Comparison of ENCODE assay signal across 2 cellular contexts in the genomic region with DNA sequence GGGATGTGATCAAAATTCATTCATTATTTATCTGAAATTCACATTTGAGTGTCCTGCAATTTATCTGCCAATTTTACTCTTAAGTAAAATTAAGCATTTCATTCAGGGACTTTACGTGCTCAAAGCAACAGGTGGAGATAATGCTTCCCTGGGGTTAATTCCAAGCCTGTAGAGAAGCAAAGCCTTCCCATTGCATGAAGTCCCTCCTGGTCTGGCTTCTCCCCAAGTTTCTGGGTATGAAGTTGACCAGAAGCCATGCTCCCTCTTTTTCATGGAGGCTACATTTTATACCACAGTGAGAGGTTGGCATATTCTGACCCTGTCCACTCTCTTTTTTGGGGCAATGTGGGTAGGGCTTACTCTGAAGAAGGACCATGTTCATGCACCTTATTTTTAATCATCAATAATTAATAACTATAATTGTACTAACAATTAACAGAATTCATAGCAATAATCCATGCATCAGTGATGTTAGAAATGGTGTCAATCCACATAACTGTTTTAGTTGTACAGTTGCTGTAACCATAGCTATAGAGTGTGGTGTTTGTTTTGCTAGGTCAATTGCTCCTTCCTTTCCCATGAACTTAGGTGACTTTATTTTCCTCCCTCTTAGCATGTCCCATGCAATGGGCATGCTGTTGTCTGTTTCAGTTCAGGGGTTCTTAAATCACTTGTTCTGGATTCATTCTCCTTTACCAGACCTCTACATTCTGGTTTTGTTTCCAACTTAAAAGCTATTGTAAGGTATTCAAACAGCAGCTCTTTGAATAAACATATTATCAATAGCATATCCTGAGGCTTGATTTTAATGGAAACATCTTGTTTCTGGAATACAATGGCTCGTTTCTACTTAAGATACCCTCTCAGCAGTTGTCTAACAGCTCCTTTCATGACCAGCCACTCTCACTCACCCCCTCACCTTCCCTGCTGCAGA.
TF ChIP-seq lines count a peak whose summit lies in the region.

No MANE protein-coding gene starts in this region.

TF ChIP-seq in liver, 16 proteins besides CTCF, POLR2A, EP300 and RAD21 (continued from another document):
- no peak for TF ChIP-seq RXRA (IDR thresholded peaks at IDR 0.05)

TF ChIP-seq in HepG2, 621 proteins besides CTCF, POLR2A, EP300 and RAD21 (continued from another document):
- TF ChIP-seq, protein P1, sequence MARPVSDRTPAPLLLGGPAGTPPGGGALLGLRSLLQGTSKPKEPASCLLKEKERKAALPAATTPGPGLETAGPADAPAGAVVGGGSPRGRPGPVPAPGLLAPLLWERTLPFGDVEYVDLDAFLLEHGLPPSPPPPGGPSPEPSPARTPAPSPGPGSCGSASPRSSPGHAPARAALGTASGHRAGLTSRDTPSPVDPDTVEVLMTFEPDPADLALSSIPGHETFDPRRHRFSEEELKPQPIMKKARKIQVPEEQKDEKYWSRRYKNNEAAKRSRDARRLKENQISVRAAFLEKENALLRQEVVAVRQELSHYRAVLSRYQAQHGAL (CRISPR knock-in tag; IDR thresholded peaks at IDR 0.05; ENCODE audit: not compliant biosample characterization), result no peak
- TF ChIP-seq ETV5 (CRISPR knock-in tag; IDR thresholded peaks at IDR 0.05; ENCODE audit: borderline replicate concordance), result no peak
- no peak for TF ChIP-seq TAF1 (CRISPR knock-in tag; IDR thresholded peaks at IDR 0.05)
- TF ChIP-seq, protein P2, sequence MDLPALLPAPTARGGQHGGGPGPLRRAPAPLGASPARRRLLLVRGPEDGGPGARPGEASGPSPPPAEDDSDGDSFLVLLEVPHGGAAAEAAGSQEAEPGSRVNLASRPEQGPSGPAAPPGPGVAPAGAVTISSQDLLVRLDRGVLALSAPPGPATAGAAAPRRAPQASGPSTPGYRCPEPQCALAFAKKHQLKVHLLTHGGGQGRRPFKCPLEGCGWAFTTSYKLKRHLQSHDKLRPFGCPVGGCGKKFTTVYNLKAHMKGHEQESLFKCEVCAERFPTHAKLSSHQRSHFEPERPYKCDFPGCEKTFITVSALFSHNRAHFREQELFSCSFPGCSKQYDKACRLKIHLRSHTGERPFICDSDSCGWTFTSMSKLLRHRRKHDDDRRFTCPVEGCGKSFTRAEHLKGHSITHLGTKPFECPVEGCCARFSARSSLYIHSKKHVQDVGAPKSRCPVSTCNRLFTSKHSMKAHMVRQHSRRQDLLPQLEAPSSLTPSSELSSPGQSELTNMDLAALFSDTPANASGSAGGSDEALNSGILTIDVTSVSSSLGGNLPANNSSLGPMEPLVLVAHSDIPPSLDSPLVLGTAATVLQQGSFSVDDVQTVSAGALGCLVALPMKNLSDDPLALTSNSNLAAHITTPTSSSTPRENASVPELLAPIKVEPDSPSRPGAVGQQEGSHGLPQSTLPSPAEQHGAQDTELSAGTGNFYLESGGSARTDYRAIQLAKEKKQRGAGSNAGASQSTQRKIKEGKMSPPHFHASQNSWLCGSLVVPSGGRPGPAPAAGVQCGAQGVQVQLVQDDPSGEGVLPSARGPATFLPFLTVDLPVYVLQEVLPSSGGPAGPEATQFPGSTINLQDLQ (CRISPR knock-in tag; IDR thresholded peaks at IDR 0.05), result no peak
- TF ChIP-seq ZNF367 (CRISPR knock-in tag; IDR thresholded peaks at IDR 0.05; ENCODE audit: borderline replicate concordance), result no peak
- TF ChIP-seq, protein P3, sequence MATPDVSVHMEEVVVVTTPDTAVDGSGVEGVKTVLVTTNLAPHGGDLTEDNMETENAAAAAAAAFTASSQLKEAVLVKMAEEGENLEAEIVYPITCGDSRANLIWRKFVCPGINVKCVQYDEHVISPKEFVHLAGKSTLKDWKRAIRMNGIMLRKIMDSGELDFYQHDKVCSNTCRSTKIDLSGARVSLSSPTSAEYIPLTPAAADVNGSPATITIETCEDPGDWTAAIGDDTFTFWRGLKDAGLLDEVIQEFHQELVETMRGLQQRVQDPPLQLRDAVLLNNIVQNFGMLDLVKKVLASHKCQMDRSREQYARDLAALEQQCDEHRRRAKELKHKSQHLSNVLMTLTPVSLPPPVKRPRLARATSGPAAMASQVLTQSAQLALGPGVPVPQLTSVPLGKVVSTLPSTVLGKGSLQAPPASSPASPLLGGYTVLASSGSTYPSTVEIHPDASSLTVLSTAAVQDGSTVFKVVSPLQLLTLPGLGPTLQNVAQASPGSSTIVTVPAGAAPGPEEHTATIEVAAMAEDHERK (CRISPR knock-in tag; IDR thresholded peaks at IDR 0.05; ENCODE audit: low read depth), result no peak
- TF ChIP-seq SPEN (CRISPR knock-in tag; IDR thresholded peaks at IDR 0.05; ENCODE audit: low read depth), result no peak
- TF ChIP-seq ZFP82 (CRISPR knock-in tag; IDR thresholded peaks at IDR 0.05; ENCODE audit: borderline replicate concordance), result no peak
- no peak for TF ChIP-seq ZNF556 (CRISPR knock-in tag; IDR thresholded peaks at IDR 0.05; ENCODE audit: borderline replicate concordance)
- TF ChIP-seq, protein P4, sequence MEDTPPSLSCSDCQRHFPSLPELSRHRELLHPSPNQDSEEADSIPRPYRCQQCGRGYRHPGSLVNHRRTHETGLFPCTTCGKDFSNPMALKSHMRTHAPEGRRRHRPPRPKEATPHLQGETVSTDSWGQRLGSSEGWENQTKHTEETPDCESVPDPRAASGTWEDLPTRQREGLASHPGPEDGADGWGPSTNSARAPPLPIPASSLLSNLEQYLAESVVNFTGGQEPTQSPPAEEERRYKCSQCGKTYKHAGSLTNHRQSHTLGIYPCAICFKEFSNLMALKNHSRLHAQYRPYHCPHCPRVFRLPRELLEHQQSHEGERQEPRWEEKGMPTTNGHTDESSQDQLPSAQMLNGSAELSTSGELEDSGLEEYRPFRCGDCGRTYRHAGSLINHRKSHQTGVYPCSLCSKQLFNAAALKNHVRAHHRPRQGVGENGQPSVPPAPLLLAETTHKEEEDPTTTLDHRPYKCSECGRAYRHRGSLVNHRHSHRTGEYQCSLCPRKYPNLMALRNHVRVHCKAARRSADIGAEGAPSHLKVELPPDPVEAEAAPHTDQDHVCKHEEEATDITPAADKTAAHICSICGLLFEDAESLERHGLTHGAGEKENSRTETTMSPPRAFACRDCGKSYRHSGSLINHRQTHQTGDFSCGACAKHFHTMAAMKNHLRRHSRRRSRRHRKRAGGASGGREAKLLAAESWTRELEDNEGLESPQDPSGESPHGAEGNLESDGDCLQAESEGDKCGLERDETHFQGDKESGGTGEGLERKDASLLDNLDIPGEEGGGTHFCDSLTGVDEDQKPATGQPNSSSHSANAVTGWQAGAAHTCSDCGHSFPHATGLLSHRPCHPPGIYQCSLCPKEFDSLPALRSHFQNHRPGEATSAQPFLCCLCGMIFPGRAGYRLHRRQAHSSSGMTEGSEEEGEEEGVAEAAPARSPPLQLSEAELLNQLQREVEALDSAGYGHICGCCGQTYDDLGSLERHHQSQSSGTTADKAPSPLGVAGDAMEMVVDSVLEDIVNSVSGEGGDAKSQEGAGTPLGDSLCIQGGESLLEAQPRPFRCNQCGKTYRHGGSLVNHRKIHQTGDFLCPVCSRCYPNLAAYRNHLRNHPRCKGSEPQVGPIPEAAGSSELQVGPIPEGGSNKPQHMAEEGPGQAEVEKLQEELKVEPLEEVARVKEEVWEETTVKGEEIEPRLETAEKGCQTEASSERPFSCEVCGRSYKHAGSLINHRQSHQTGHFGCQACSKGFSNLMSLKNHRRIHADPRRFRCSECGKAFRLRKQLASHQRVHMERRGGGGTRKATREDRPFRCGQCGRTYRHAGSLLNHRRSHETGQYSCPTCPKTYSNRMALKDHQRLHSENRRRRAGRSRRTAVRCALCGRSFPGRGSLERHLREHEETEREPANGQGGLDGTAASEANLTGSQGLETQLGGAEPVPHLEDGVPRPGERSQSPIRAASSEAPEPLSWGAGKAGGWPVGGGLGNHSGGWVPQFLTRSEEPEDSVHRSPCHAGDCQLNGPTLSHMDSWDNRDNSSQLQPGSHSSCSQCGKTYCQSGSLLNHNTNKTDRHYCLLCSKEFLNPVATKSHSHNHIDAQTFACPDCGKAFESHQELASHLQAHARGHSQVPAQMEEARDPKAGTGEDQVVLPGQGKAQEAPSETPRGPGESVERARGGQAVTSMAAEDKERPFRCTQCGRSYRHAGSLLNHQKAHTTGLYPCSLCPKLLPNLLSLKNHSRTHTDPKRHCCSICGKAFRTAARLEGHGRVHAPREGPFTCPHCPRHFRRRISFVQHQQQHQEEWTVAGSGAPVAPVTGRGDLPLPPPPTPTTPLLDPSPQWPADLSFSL (CRISPR knock-in tag; IDR thresholded peaks at IDR 0.05), result no peak
- TF ChIP-seq TMF1 (CRISPR knock-in tag; IDR thresholded peaks at IDR 0.05; ENCODE audit: low read depth), result no peak
- TF ChIP-seq YEATS4 (CRISPR knock-in tag; IDR thresholded peaks at IDR 0.05; ENCODE audit: borderline replicate concordance), result no peak
- TF ChIP-seq ZNF790 (CRISPR knock-in tag; IDR thresholded peaks at IDR 0.05; ENCODE audit: borderline replicate concordance), result no peak
- no peak for TF ChIP-seq RARG (CRISPR knock-in tag; IDR thresholded peaks at IDR 0.05; ENCODE audit: low read depth)
- no peak for TF ChIP-seq ZNF446 (CRISPR knock-in tag; IDR thresholded peaks at IDR 0.05)
- TF ChIP-seq, protein P5, sequence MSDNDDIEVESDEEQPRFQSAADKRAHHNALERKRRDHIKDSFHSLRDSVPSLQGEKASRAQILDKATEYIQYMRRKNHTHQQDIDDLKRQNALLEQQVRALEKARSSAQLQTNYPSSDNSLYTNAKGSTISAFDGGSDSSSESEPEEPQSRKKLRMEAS (IDR thresholded peaks at IDR 0.05), result no peak
TF ChIP-seq in HepG2: peak in this region for 0.
